9 cellular contexts compared by ENCODE assay signal in genomic region chr16:23509441-23509754, GRCh38. TPM values are rescaled to one million over a fixed set of nuclear protein-coding genes. Genes with fewer than 3 reads are reported as not detected.
A peak's percentile ranks its signal among the peaks of the same experiment; 100 is the strongest.
DNase-seq lines count a peak whose midpoint lies in the region; ATAC-seq and TF ChIP-seq lines count a peak whose summit lies in the region.
"Had no signal": no experiment of that assay in that cellular context is flagged by ENCODE, and none has a peak within 500 bp of the region (broad histone marks: within the 10 kb centered on the region; RNA-seq: fewer than 3 reads in every experiment).

No MANE protein-coding gene starts in this region.

- TF ChIP-seq POLR2A in upper lobe of left lung (IDR thresholded peaks at IDR 0.05): no peak

- H3K4me3 Mint-ChIP-seq in activated naive CD4-positive, alpha-beta T cell treated with anti-CD3 and anti-CD28 coated beads for 36 hours: peak overlapping the region; percentile 78

- peak overlapping the region; percentile 42 for H3K27ac Mint-ChIP-seq in activated naive CD4-positive, alpha-beta T cell treated with anti-CD3 and anti-CD28 coated beads for 36 hours

- H3K27me3 ChIP-seq in lung (ENCODE audit: control insufficient read depth, insufficient read depth) (no peaks in the 10 kb centered on the region), upper lobe of left lung (no peaks in the 10 kb centered on the region)

- CTCF ChIA-PET in activated naive CD4-positive, alpha-beta T cell treated with anti-CD3 and anti-CD28 coated beads for 36 hours (lab: Charles Lee): interaction anchor here (0.8 to 1.3 kb wide), 2 partner anchors 50 to 57 kb away, joined by 4 to 5 read pairs; no protein-coding TSS in a partner anchor

- peaks cover 9 to 18% of the 10 kb centered on the region in 2 donors for H3K4me1 ChIP-seq in lung (ENCODE audit: control insufficient read depth in 2 of 2, insufficient read depth in 2 of 2, low read length in 2 of 2)
- peaks cover 39 to 60% (median 42%) of the 10 kb centered on the region in 4 donors for H3K4me1 ChIP-seq in upper lobe of left lung

- intact Hi-C loops in activated naive CD4-positive, alpha-beta T cell treated with anti-CD3 and anti-CD28 coated beads for 36 hours (cut with micrococcal nuclease): loop anchor here (5.0 kb wide), 1 partner anchor 88 kb away; the partner anchor contains the start of gene NDUFAB1

- WGBS in lung, 2 donors: 3 to 13% methylated on average over 5 of the region's 5 CpGs
- WGBS in upper lobe of left lung, 2 donors: 3 to 7% methylated on average over 5 of the region's 5 CpGs

- TF ChIP-seq CTCF in astrocyte of the cerebellum (IDR thresholded peaks at IDR 0.05; ENCODE audit: low read depth, low read length, missing control alignments): no peak
- no peak for TF ChIP-seq CTCF in lung (IDR thresholded peaks at IDR 0.05; ENCODE audit: control extremely low read depth, extremely low read depth)
- no peak for TF ChIP-seq CTCF in upper lobe of left lung (IDR thresholded peaks at IDR 0.05)

- H3K36me3 Mint-ChIP-seq in activated naive CD4-positive, alpha-beta T cell treated with anti-CD3 and anti-CD28 coated beads for 36 hours (ENCODE audit: low read depth): peaks cover 16% of the 10 kb centered on the region

- TF ChIP-seq EP300 in upper lobe of left lung (IDR thresholded peaks at IDR 0.05): no peak

- peak overlapping the region in 1 of 2 donors; percentile 82 for H3K27ac ChIP-seq in lung (ENCODE audit: low read depth in 1 of 2, low read length in 1 of 2)
- peak overlapping the region; percentile 86 to 92 (median 92) for H3K27ac ChIP-seq in upper lobe of left lung

- no peaks in the 10 kb centered on the region for H3K27me3 Mint-ChIP-seq in activated naive CD4-positive, alpha-beta T cell treated with anti-CD3 and anti-CD28 coated beads for 36 hours (ENCODE audit: low read depth)

- H3K9me3 Mint-ChIP-seq in activated naive CD4-positive, alpha-beta T cell treated with anti-CD3 and anti-CD28 coated beads for 36 hours: peaks cover 5% of the 10 kb centered on the region

- no peaks in the 10 kb centered on the region for H3K9me3 ChIP-seq in lung (ENCODE audit: control insufficient read depth in 2 of 2, insufficient read depth in 1 of 2, low read length in 1 of 2)
- no peaks in the 10 kb centered on the region for H3K9me3 ChIP-seq in upper lobe of left lung

- H3K36me3 ChIP-seq in lung (ENCODE audit: control insufficient read depth in 2 of 2, insufficient read depth in 2 of 2, low read length in 2 of 2): no peaks in the 10 kb centered on the region
- no peaks in the 10 kb centered on the region for H3K36me3 ChIP-seq in upper lobe of left lung

- ATAC-seq in lung (ENCODE audit: insufficient read depth, low FRiP score) (no peak), upper lobe of left lung (ENCODE audit: low FRiP score in 2 of 2) (no peak), GM18502 (IDR thresholded peaks at IDR 0.05; ENCODE audit: poor library complexity, unreplicated experiment) (no peak)

- peaks cover 48% of the 10 kb centered on the region for H3K4me1 Mint-ChIP-seq in activated naive CD4-positive, alpha-beta T cell treated with anti-CD3 and anti-CD28 coated beads for 36 hours (ENCODE audit: low read depth)

- peak overlapping the region; percentile 50 for H3K4me3 ChIP-seq in astrocyte of the cerebellum (ENCODE audit: low read depth, low read length)
- H3K4me3 ChIP-seq in lung: peak overlapping the region; percentile 62
- H3K4me3 ChIP-seq in upper lobe of left lung: peak overlapping the region; percentile 79 to 99 (median 90)

- in situ Hi-C loops in astrocyte of the cerebellum (cut with HindIII; ENCODE audit: low sequenced_read_pairs): no loop called here

- no peak for DNase-seq in activated naive CD4-positive, alpha-beta T cell treated with anti-CD3 and anti-CD28 coated beads for 36 hours
- DNase-seq in activated naive CD4-positive, alpha-beta T cell treated with anti-CD3 and anti-CD28 coated beads, Interleukin-2, amount 50 U/mL, for 16 hours: no peak
- DNase-seq in astrocyte of the cerebellum (ENCODE audit: low read depth) (no peak), lung (ENCODE audit: low spot score) (no peak), upper lobe of left lung (no peak), NCI-H510A (lab: John Stamatoyannopoulos, UW) (no peak), hypothalamus (lab: John Stamatoyannopoulos, UW) (no peak)
- DNase-seq: NCI-H1092 had no signal

RNA-seq across cellular contexts. Expression of gene GGA2, which starts 0.9 kb away (rescaled TPM):
- total RNA-seq in activated naive CD4-positive, alpha-beta T cell treated with anti-CD3 and anti-CD28 coated beads for 36 hours: 10 to 100 TPM; 53.0 to 62.7 TPM
- total RNA-seq in lung (100 to 1,000 TPM in 1 of 2 donors, 10 to 100 TPM in 1; 88.5 to 118 TPM), upper lobe of left lung (100 to 1,000 TPM in 5 of 6 donors, 10 to 100 TPM in 1; 84.4 to 197 (median 164) TPM)
- polyA plus RNA-seq in lung: 10 to 100 TPM; 29.4 to 39.3 TPM

RNA-seq across cellular contexts. Expression of gene EARS2, which starts 47.8 kb away (rescaled TPM):
- total RNA-seq in activated naive CD4-positive, alpha-beta T cell treated with anti-CD3 and anti-CD28 coated beads for 36 hours: 10 to 100 TPM; 23.7 to 25.1 TPM
- 10 to 100 TPM; 25.2 to 25.7 TPM for total RNA-seq in lung
- polyA plus RNA-seq in lung: 10 to 100 TPM; 17.7 to 19.3 TPM
- 10 to 100 TPM; 11.5 to 38.8 (median 15.9) TPM for total RNA-seq in upper lobe of left lung

RNA-seq across cellular contexts. Expression of gene UBFD1, which starts 48.1 kb away (rescaled TPM):
- total RNA-seq in activated naive CD4-positive, alpha-beta T cell treated with anti-CD3 and anti-CD28 coated beads for 36 hours: 10 to 100 TPM; 52.3 to 54.6 TPM
- total RNA-seq in lung (10 to 100 TPM; 48.8 to 61.4 TPM), upper lobe of left lung (100 to 1,000 TPM in 1 of 6 donors, 10 to 100 TPM in 5; 30.2 to 145 (median 62.8) TPM)
- polyA plus RNA-seq in lung: 10 to 100 TPM in 1 of 2 donors, 1 to 10 TPM in 1; 8.5 to 13.9 TPM

RNA-seq across cellular contexts. Expression of gene COG7, which starts 56.4 kb away (rescaled TPM):
- total RNA-seq in activated naive CD4-positive, alpha-beta T cell treated with anti-CD3 and anti-CD28 coated beads for 36 hours: 10 to 100 TPM; 16.4 to 16.9 TPM
- total RNA-seq in lung (10 to 100 TPM; 24.1 to 34.0 TPM), upper lobe of left lung (10 to 100 TPM; 16.9 to 61.8 (median 24.8) TPM)
- polyA plus RNA-seq in lung: 10 to 100 TPM; 14.9 to 16.0 TPM
